ENCODE assay signal across 27 cellular contexts in genomic region chr7:5339949-5340348, GRCh38.
"Had no signal": no experiment of that assay in that cellular context is flagged by ENCODE, and none has a peak within 500 bp of the region (broad histone marks: within the 10 kb centered on the region; RNA-seq: fewer than 3 reads in every experiment).

No MANE protein-coding gene starts in this region.

- ATAC-seq: gastroesophageal sphincter; mucosa of descending colon; stimulated activated memory B cell treated with anti-CD40 and anti-IgM and Interleukin-4, amounts not matched to agents 10 μg/mL and 1 μg/mL and 100 μg/mL, for 72 hours had no signal

- H3K4me1 Mint-ChIP-seq: endodermal cell; neural crest cell; stimulated activated memory B cell treated with anti-CD40 and anti-IgM and Interleukin-4, amounts not matched to agents 10 μg/mL and 1 μg/mL and 100 μg/mL, for 72 hours had no signal

- FAIRE-seq: bronchial epithelial cell, islet of Langerhans had no signal

- H3K4me3 Mint-ChIP-seq: activated CD4-positive, alpha-beta memory T cell treated with anti-CD3 and anti-CD28 coated beads, Interleukin-2, amount 10 ng/mL, durations not matched to agents 7 days and 5 days; activated naive CD8-positive, alpha-beta T cell treated with anti-CD3 and anti-CD28 coated beads, Interleukin-2, amount 10 ng/mL, durations not matched to agents 7 days and 5 days; endodermal cell; neural crest cell; stimulated activated memory B cell treated with anti-CD40 and anti-IgM and Interleukin-4, amounts not matched to agents 10 μg/mL and 1 μg/mL and 100 μg/mL, for 72 hours had no signal

- H3K27me3 Mint-ChIP-seq: activated CD4-positive, alpha-beta memory T cell treated with anti-CD3 and anti-CD28 coated beads, Interleukin-2, amount 10 ng/mL, durations not matched to agents 7 days and 5 days; activated naive CD8-positive, alpha-beta T cell treated with anti-CD3 and anti-CD28 coated beads, Interleukin-2, amount 10 ng/mL, durations not matched to agents 7 days and 5 days; stimulated activated memory B cell treated with anti-CD40 and anti-IgM and Interleukin-4, amounts not matched to agents 10 μg/mL and 1 μg/mL and 100 μg/mL, for 72 hours had no signal

- H3K4me2 ChIP-seq: smooth muscle cell had no signal

- H3K9me3 ChIP-seq: testis had no signal

- DNase-seq: activated CD4-positive, alpha-beta memory T cell treated with anti-CD3 and anti-CD28 coated beads, Interleukin-2, amount 10 ng/mL, durations not matched to agents 7 days and 5 days; activated CD4-positive, alpha-beta T cell treated with anti-CD3 and anti-CD28 coated beads for 48 hours; activated CD4-positive, CD25-positive, alpha-beta regulatory T cell; activated naive CD4-positive, alpha-beta T cell; activated naive CD8-positive, alpha-beta T cell treated with anti-CD3 and anti-CD28 coated beads, Interleukin-2, amount 10 ng/mL, durations not matched to agents 7 days and 5 days; activated T-cell treated with anti-CD3 and anti-CD28 coated beads, Interleukin-2, amount 50 U/mL, for 1 hour; amniotic stem cell; cortex of kidney; endodermal cell; head of caudate nucleus; hypothalamus; mesenchymal stem cell; mucosa of descending colon; occipital lobe; retina; sigmoid colon; stimulated activated CD4-positive, alpha-beta T cell treated with anti-CD3 and anti-CD28 coated beads, Interleukin-15, amount 100 ng/mL, for 24 hours; testis; trophoblast cell had no signal

- H3K4me1 ChIP-seq: testis had no signal

- H3K4me3 ChIP-seq: gastroesophageal sphincter, mucosa of descending colon, sigmoid colon, smooth muscle cell, testis had no signal

- H3K27ac Mint-ChIP-seq: activated CD4-positive, alpha-beta memory T cell treated with anti-CD3 and anti-CD28 coated beads, Interleukin-2, amount 10 ng/mL, durations not matched to agents 7 days and 5 days; activated naive CD8-positive, alpha-beta T cell treated with anti-CD3 and anti-CD28 coated beads, Interleukin-2, amount 10 ng/mL, durations not matched to agents 7 days and 5 days; activated T-helper 2 cell treated with anti-CD3 and anti-CD28 coated beads, Interferon-gamma antibody, Interleukin-2, Interleukin-4, amounts not matched to agents 10 μg/mL and 5 μg/mL and 100 μg/mL, durations not matched to agents 14 hours and 24 hours and 36 hours; endodermal cell; stimulated activated memory B cell treated with anti-CD40 and anti-IgM and Interleukin-4, amounts not matched to agents 10 μg/mL and 1 μg/mL and 100 μg/mL, for 72 hours had no signal

- H3K27me3 ChIP-seq: gastroesophageal sphincter, sigmoid colon, testis had no signal

- H3K27ac ChIP-seq: epithelial cell of prostate, gastroesophageal sphincter, sigmoid colon, testis had no signal
